ENCODE assay signal across 8 cellular contexts in the genomic region with DNA sequence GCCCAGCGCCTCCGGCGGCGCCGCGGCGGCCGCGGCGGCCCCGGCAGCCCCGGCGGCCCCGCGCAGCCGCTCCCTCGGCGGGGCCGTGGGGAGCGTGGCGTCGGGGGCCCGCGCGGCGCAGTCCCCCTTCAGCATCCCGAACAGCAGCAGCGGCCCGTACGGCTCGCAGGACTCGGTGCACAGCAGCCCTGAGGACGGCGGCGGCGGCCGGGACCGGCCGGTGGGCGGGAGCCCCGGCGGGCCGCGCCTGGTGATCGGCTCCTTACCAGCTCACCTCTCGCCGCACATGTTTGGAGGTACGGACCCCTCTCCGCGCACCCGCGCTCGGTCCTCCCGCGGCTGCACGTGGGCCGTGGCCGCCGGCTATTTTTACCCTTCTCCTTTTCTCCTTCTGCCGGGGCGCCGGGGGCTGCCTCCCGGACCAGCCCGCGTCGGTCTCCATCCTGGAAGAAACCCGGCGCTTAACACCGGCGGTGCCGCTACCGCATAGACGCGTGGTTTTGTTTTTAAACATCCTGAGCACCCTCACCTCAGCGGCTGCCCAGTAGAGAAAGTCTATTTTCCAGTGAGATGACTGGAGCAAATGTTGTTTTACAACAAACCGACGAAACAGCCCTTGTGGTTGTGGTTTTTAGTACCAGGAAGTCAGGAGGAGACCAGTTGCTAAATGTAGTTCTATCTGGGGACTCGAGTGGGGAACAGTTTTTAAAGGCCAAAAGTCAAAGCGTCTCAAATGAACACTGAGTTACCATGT. TPM values are rescaled to one million over a fixed set of nuclear protein-coding genes. Genes with fewer than 3 reads are reported as not detected.
DNase-seq lines count a peak whose midpoint lies in the region; ATAC-seq, FAIRE-seq and TF ChIP-seq lines count a peak whose summit lies in the region.

No MANE protein-coding gene starts in this region.

- no peaks in the 10 kb centered on the region for H3K9me3 ChIP-seq in vagina

- no peaks in the 10 kb centered on the region for H3K36me3 ChIP-seq in vagina

- TF ChIP-seq CTCF in AG04449 (IDR thresholded peaks at IDR 0.05; ENCODE audit: insufficient read depth, low read length, missing control alignments) (no peak), vagina (IDR thresholded peaks at IDR 0.05) (no peak)

- H3K27me3 ChIP-seq in vagina = no peaks in the 10 kb centered on the region

- FAIRE-seq in RCC 7860 (lab: Jason Lieb, UNC) = peak; percentile 69

- peaks cover 42% of the 10 kb centered on the region for H3K4me1 ChIP-seq in vagina

- peak; percentile 1 for ATAC-seq in GM18511 (IDR thresholded peaks at IDR 0.05; ENCODE audit: unreplicated experiment)
- peak; percentile 1 for ATAC-seq in HG03108 (IDR thresholded peaks at IDR 0.05; ENCODE audit: unreplicated experiment)

- CTCF ChIA-PET in AG04449 (lab: Yijun Ruan, JAX) = no interaction called here

- H3K4me3 ChIP-seq in AG04449 (ENCODE audit: low read depth, low read length) (peak overlapping the region; percentile 69), vagina (peak overlapping the region; percentile 79 to 96)

- intact Hi-C loops in vagina (cut with DNase I) = loop anchor here (10.0 kb wide), 1 partner anchor 111 kb away; no protein-coding TSS in a partner anchor

- no peak for TF ChIP-seq POLR2A in vagina (IDR thresholded peaks at IDR 0.05)

- H3K27ac ChIP-seq in vagina = peak overlapping the region; percentile 97

- POLR2A ChIA-PET in AG04449 (lab: Yijun Ruan, JAX) = no interaction called here

- DNase-seq in AG04449 (ENCODE audit: low read depth, low spot score) (no peak), RCC 7860 (ENCODE audit: low spot score) (peak; percentile 61), activated gamma-delta T cell (lab: John Stamatoyannopoulos, UW) (peak; percentile 40), glomerular visceral epithelial cell (ENCODE audit: extremely low spot score) (peak; percentile 58), pons (ENCODE audit: low spot score) (peak; percentile 66), vagina (ENCODE audit: extremely low spot score in 2 of 2) (no peak)

RNA-seq across cellular contexts. Expression of a gene that starts 1.3 kb away (rescaled TPM):
- total RNA-seq in vagina = 21.9 TPM

Comparison
In these comparisons a context has a peak if more than half of its experiments do, and no peak if none do; other contexts are left out.
1. DNase-seq: peak in RCC 7860 (single experiment), activated gamma-delta T cell (single experiment), glomerular visceral epithelial cell (single experiment) and pons (single experiment); none in AG04449 (single experiment) and vagina (0 of 2).